In the genomic region with DNA sequence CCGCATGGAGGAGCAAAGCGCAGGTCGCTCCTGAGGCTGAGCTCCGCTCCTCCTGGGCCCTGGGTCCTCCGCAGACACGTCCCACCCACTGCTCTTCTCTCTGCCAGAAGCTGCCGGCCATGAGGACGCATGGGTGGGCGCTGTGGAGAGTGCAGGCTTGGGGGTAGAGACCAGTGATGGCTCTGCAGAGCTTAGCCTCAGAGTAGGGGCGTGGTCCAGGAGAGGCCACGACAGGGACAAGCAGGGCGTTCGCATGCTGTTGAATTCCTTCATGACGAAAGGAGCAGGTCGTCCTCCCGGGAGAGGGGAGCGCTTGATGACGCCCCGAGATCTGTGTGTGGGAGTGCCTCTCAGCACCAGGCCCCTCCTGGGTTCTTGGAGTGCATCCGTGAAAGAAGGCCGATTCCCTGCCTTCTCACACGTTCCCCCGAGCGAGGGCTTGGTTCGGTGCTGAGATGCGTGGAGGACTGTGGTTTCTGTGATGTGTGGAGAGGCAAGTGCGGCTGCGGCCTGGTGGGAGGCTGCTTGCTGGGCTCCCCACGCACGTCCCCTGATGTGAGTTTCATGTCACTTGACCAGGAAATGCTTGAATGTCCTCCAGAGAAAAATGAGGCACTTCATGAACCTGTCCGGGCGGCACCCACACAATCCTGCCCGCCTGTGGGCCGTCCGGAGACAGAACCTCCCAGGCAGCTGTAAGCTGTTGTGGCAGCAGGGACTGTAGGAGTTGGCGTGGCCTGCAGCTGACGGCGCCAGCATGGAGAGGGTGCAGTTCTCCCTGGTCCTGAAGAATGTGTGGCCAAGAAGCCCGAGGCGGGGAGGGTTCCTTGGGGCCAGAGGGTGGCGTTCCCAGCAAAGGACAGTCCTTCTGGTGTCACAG, we compare ENCODE assay signal across 1 cellular context.
A peak's percentile ranks its signal among the peaks of the same experiment; 100 is the strongest.
TF ChIP-seq lines count a peak whose summit lies in the region.

No MANE protein-coding gene starts in this region.

TF ChIP-seq in H1, 55 proteins besides CTCF, POLR2A, EP300 and RAD21:
- TF ChIP-seq POLR2AphosphoS5 (IDR thresholded peaks at IDR 0.05; ENCODE audit: low read depth, low read length) (peak; percentile 32; the same call in 1 of the 2 replicates), SIN3A (conservative IDR thresholded peaks at IDR 0.05 in 1 of 2, IDR thresholded peaks at IDR 0.05 in 1 of 2; ENCODE audit: low read depth in 1 of 2, low read length in 2 of 2) (no peak)
